24 cellular contexts compared by ENCODE assay signal in the genomic region with DNA sequence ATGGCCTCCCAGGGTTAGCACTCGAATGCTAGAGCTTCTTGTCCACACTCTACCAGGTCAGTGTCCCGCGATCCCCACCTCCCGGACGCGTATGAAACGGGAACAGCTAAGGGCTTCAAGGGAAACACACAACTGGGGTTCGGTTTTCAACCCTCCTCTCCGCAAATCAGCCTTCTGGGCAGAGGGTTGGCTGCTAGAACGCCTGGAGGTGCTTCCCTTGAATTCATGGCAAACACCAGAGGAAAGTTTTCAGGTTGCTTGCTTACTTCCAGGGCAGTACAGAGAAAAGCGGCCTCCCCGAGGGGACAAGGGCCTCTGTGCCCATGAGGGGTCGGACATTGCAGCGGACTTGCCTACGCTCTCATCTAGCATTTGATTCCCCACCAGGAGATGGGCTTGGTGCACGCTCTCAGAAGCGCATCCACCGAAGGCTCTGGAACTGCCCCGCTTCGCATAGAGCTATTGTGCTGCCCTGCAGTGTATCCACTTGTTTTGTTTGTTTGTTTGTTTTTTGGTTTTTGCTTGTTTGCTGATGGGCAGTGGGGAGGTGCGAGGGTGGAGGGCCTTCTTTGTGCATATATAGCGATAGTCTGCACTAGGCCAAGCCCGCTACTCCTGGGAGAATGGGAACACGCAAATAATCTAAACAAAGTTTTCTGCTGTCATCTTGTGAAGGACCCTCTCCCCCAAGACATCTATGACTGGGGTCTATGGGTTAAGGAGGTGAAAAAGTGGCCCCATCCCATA. TPM values are rescaled to one million over a fixed set of nuclear protein-coding genes. Genes with fewer than 3 reads are reported as not detected.
DNase-seq lines count a peak whose midpoint lies in the region; ATAC-seq and TF ChIP-seq lines count a peak whose summit lies in the region.
"Had no signal": no experiment of that assay in that cellular context is flagged by ENCODE, and none has a peak within 500 bp of the region (broad histone marks: within the 10 kb centered on the region; RNA-seq: fewer than 3 reads in every experiment).

No MANE protein-coding gene starts in this region.

- no peak for TF ChIP-seq POLR2A in tibial nerve (IDR thresholded peaks at IDR 0.05)

- no peak overlapping the region for H4K8ac ChIP-seq in neuronal stem cell (ENCODE audit: low read depth, low read length)

- WGBS in neuronal stem cell (ENCODE audit: extremely low coverage in 2 of 2, insufficient read length in 2 of 2, insufficient replicate concordance in 1 of 2), 2 donors: no CpG with 5 or more reads among the region's 24 CpGs
- WGBS in tibial nerve, 2 donors: 30 to 33% methylated on average over 24 of the region's 24 CpGs

- peak overlapping the region; percentile 44 for H2AK5ac ChIP-seq in neuronal stem cell (ENCODE audit: low read depth, low read length)

- H3K27ac Mint-ChIP-seq in GM23338: no peak overlapping the region
- no peak overlapping the region for H3K27ac Mint-ChIP-seq in glutamatergic neuron (ENCODE audit: unreplicated experiment)
- H3K27ac Mint-ChIP-seq: activated T-cell treated with anti-CD3 and anti-CD28 coated beads, Interleukin-2, amount 50 U/mL, for 72 hours; CD4-positive, alpha-beta memory T cell; dendritic cell treated with granulocyte-macrophage colony-stimulating factor and Interleukin-4, amounts not matched to agents 40 ng/mL and 50 ng/mL, for 4 days; T-cell had no signal

- H3K27me3 ChIP-seq in GM23338 (ENCODE audit: insufficient read depth) (peaks cover 100% of the 10 kb centered on the region), HUES6 (ENCODE audit: control insufficient read depth, insufficient read depth, low read length) (peaks cover 99% of the 10 kb centered on the region), neuronal stem cell (ENCODE audit: control insufficient read depth in 3 of 3, insufficient read depth in 3 of 3, low read depth in 1 of 3, low read length in 3 of 3) (peaks cover 17 to 99% (median 83%) of the 10 kb centered on the region in 3 experiments), tibial nerve (peaks cover 5 to 97% of the 10 kb centered on the region in 2 donors)
- H3K27me3 ChIP-seq: MG63 had no signal

- DNase-seq in GM23338 (ENCODE audit: low spot score): peak; percentile 51
- no peak for DNase-seq in glutamatergic neuron
- no peak for DNase-seq in neuronal stem cell (ENCODE audit: low spot score)
- DNase-seq in H4 (ENCODE audit: low spot score): no peak
- no peak for DNase-seq in SIG-M5 treated with dmso at 0.1 percent for 504 hours (lab: John Stamatoyannopoulos, UW; ENCODE audit: unreplicated experiment)
- DNase-seq in tibial nerve (ENCODE audit: low spot score in 2 of 2): no peak
- DNase-seq: activated CD8-positive, alpha-beta T cell treated with anti-CD3 and anti-CD28 coated beads, Interleukin-2, amount 10 ng/mL, durations not matched to agents 7 days and 5 days; CD4-positive, alpha-beta memory T cell; foreskin keratinocyte; MG63; naive thymus-derived CD4-positive, alpha-beta T cell; NCI-H146; NCI-H2171; NCI-H748 treated with DMSO at 0.1 percent for 48 hours; Right ventricle myocardium superior; small intestine; stimulated activated CD4-positive, alpha-beta T cell treated with anti-CD3 and anti-CD28 coated beads, Interleukin-4, amount 100 ng/mL, for 1 hour; T-cell; upper lobe of left lung had no signal

- H3K18ac ChIP-seq in neuronal stem cell (ENCODE audit: low read length): peak overlapping the region; percentile 95

- no peaks in the 10 kb centered on the region for H3K9me2 ChIP-seq in GM23338 (ENCODE audit: insufficient read depth)

- H3K27ac ChIP-seq in GM23338 (ENCODE audit: low read depth): no peak overlapping the region
- no peak overlapping the region for H3K27ac ChIP-seq in HUES6 (ENCODE audit: low read depth, low read length)
- H3K27ac ChIP-seq in neuronal stem cell (replicated peaks; ENCODE audit: low read length): no peak overlapping the region
- H3K27ac ChIP-seq in tibial nerve: no peak overlapping the region
- H3K27ac ChIP-seq: foreskin keratinocyte, prostate gland, upper lobe of left lung had no signal

- H3K4me1 Mint-ChIP-seq in GM23338 (peaks cover 44% of the 10 kb centered on the region), glutamatergic neuron (ENCODE audit: low read depth, unreplicated experiment) (peaks cover 4% of the 10 kb centered on the region)

- no peaks in the 10 kb centered on the region for H3K79me1 ChIP-seq in neuronal stem cell (ENCODE audit: low read depth, low read length)

- H3F3A ChIP-seq in GM23338 (replicated peaks; ENCODE audit: low read depth): peaks cover 22% of the 10 kb centered on the region

- peak overlapping the region; percentile 77 for H2BK5ac ChIP-seq in neuronal stem cell (ENCODE audit: low read length)

- no peak overlapping the region for H3K14ac ChIP-seq in neuronal stem cell (ENCODE audit: low read length)

- H4K20me1 ChIP-seq in GM23338 (replicated peaks; ENCODE audit: insufficient read depth): peaks cover 40% of the 10 kb centered on the region

- peak overlapping the region; percentile 67 for H3K4me3 Mint-ChIP-seq in GM23338
- H3K4me3 Mint-ChIP-seq in glutamatergic neuron (ENCODE audit: unreplicated experiment): peak overlapping the region; percentile 72
- H3K4me3 Mint-ChIP-seq: stimulated activated naive CD8-positive, alpha-beta T cell treated with anti-CD3 and anti-CD28 coated beads, Interleukin-15, Interleukin-2, amounts not matched to agents 100 ng/mL and 50 ng/mL, for 24 hours had no signal

- H3K36me3 ChIP-seq in GM23338 (ENCODE audit: insufficient read depth) (no peaks in the 10 kb centered on the region), HUES6 (ENCODE audit: control insufficient read depth, insufficient read depth, low read length) (no peaks in the 10 kb centered on the region), neuronal stem cell (replicated peaks in 1 of 2; ENCODE audit: control insufficient read depth in 2 of 2, insufficient read depth in 2 of 2, low read length in 2 of 2) (no peaks in the 10 kb centered on the region), tibial nerve (no peaks in the 10 kb centered on the region)
- H3K36me3 ChIP-seq: MG63, prostate gland, upper lobe of left lung had no signal

- H3K27me3 Mint-ChIP-seq in GM23338 (ENCODE audit: insufficient read depth, low read depth, poor library complexity): peaks cover 94% of the 10 kb centered on the region
- peaks cover 48% of the 10 kb centered on the region for H3K27me3 Mint-ChIP-seq in glutamatergic neuron (ENCODE audit: unreplicated experiment)

- no peaks in the 10 kb centered on the region for H3K79me2 ChIP-seq in GM23338 (replicated peaks; ENCODE audit: insufficient read depth)

- H3K4me3 ChIP-seq in GM23338 (peak overlapping the region; percentile 70), HUES6 (ENCODE audit: low read depth, low read length) (peak overlapping the region; percentile 62; the same call in 1 of the 2 replicates), neuronal stem cell (ENCODE audit: low read length in 2 of 2) (no peak overlapping the region), tibial nerve (no peak overlapping the region)
- H3K4me3 ChIP-seq: prostate gland, upper lobe of left lung had no signal

- H3K9ac ChIP-seq in HUES6 (ENCODE audit: low read length): no peak overlapping the region
- no peak overlapping the region for H3K9ac ChIP-seq in neuronal stem cell (ENCODE audit: low read depth, low read length, poor library complexity)

- H2BK120ac ChIP-seq in neuronal stem cell (ENCODE audit: low read depth, low read length): peak overlapping the region; percentile 92

- no peak overlapping the region for H3K4ac ChIP-seq in neuronal stem cell (ENCODE audit: low read length)

- H2BK15ac ChIP-seq in neuronal stem cell (ENCODE audit: low read length): peak overlapping the region; percentile 51

- ATAC-seq in GM23338: no peak
- ATAC-seq: activated CD8-positive, alpha-beta T cell treated with anti-CD3 and anti-CD28 coated beads, Interleukin-2, amount 10 ng/mL, durations not matched to agents 7 days and 5 days; activated T-cell treated with anti-CD3 and anti-CD28 coated beads, Interleukin-2, amount 50 U/mL, for 72 hours; foreskin keratinocyte; naive thymus-derived CD4-positive, alpha-beta T cell; T-cell had no signal

- peak overlapping the region; percentile 91 for H3K4me2 ChIP-seq in GM23338
- peak overlapping the region; percentile 36 for H3K4me2 ChIP-seq in neuronal stem cell (ENCODE audit: insufficient read depth, low read length, poor library complexity, severe bottlenecking)

- no peak overlapping the region for H3K23ac ChIP-seq in neuronal stem cell (ENCODE audit: low read depth, low read length, poor library complexity)

- H3K9me3 ChIP-seq in HUES6 (ENCODE audit: control insufficient read depth, insufficient read depth, low read depth, low read length): no peaks in the 10 kb centered on the region
- H3K9me3 ChIP-seq in neuronal stem cell (replicated peaks in 1 of 2; ENCODE audit: control insufficient read depth in 2 of 2, insufficient read depth in 1 of 2, low read depth in 1 of 2, low read length in 2 of 2): peaks cover 0 to 18% of the 10 kb centered on the region in 2 donors
- H3K9me3 ChIP-seq in tibial nerve: no peaks in the 10 kb centered on the region
- H3K9me3 ChIP-seq: MG63, prostate gland, upper lobe of left lung had no signal

- peak overlapping the region; percentile 82 for H2BK12ac ChIP-seq in neuronal stem cell (ENCODE audit: low read length)

- TF ChIP-seq EP300 in tibial nerve (IDR thresholded peaks at IDR 0.05): no peak

- H3K4me1 ChIP-seq in GM23338 (ENCODE audit: insufficient read depth) (peaks cover 39% of the 10 kb centered on the region), HUES6 (ENCODE audit: control insufficient read depth, insufficient read depth, low read length) (peaks cover 33% of the 10 kb centered on the region), neuronal stem cell (ENCODE audit: control insufficient read depth in 2 of 2, insufficient read depth in 1 of 2, low read depth in 1 of 2, low read length in 2 of 2) (peaks cover 0 to 39% of the 10 kb centered on the region in 2 donors), tibial nerve (peaks cover 0 to 64% (median 28%) of the 10 kb centered on the region in 4 donors)
- H3K4me1 ChIP-seq: foreskin keratinocyte, prostate gland had no signal

- H4K91ac ChIP-seq in neuronal stem cell (ENCODE audit: low read depth, low read length, poor library complexity): no peak overlapping the region

- no peaks in the 10 kb centered on the region for H3K36me3 Mint-ChIP-seq in GM23338 (ENCODE audit: low read depth)
- peaks cover 5% of the 10 kb centered on the region for H3K36me3 Mint-ChIP-seq in glutamatergic neuron (ENCODE audit: unreplicated experiment)
- H3K36me3 Mint-ChIP-seq: CD4-positive, alpha-beta memory T cell; T-cell had no signal

- no peak overlapping the region for H2AFZ ChIP-seq in GM23338
- H2AFZ ChIP-seq in neuronal stem cell (ENCODE audit: low read length): no peak overlapping the region

- H3K9me3 Mint-ChIP-seq in GM23338 (no peaks in the 10 kb centered on the region; the same call in 2 of the 3 replicates), glutamatergic neuron (ENCODE audit: unreplicated experiment) (peaks cover 13% of the 10 kb centered on the region)
- H3K9me3 Mint-ChIP-seq: activated T-cell treated with anti-CD3 and anti-CD28 coated beads, Interleukin-2, amount 50 U/mL, for 72 hours; dendritic cell treated with granulocyte-macrophage colony-stimulating factor and Interleukin-4, amounts not matched to agents 40 ng/mL and 50 ng/mL, for 4 days; T-cell had no signal

- TF ChIP-seq CTCF in GM23338 (conservative IDR thresholded peaks at IDR 0.05; ENCODE audit: low read depth in 2 of 2) (0 out of 4 replicates have a peak, but pooled peaks of 1 of the 2 experiments have one; percentile 14), glutamatergic neuron (IDR thresholded peaks at IDR 0.05; ENCODE audit: partially characterized antibody, unreplicated experiment) (no peak), tibial nerve (IDR thresholded peaks at IDR 0.05) (no peak)

RNA-seq across cellular contexts. Expression of gene DMRT3, which starts 1.3 kb away (rescaled TPM):
- total RNA-seq in GM23338 (2014; rRNA removed; shearing (Covaris generic)): not detected in 2 replicates
- not detected in 2 replicates for polyA plus RNA-seq in GM23338 (2016; fragmentation: Nextera tagmentation; extraction: Ambion mirVana)
- total RNA-seq in glutamatergic neuron (ENCODE audit: unreplicated experiment) (1.7 TPM), tibial nerve (under 1 TPM; 0.22 to 0.42 (median 0.35) TPM)
- polyA plus RNA-seq in neuronal stem cell (2013, experiment 1 of 2): 0.91 TPM
- polyA plus RNA-seq in neuronal stem cell (2013, experiment 2 of 2): 0.75 TPM
- not detected in 2 replicates for total RNA-seq in H4 (2014; rRNA removed; shearing (Covaris generic))
- total RNA-seq: activated CD8-positive, alpha-beta T cell treated with anti-CD3 and anti-CD28 coated beads, Interleukin-2, amount 10 ng/mL, durations not matched to agents 7 days and 5 days; activated T-cell treated with anti-CD3 and anti-CD28 coated beads, Interleukin-2, amount 50 U/mL, for 72 hours; CD4-positive, alpha-beta memory T cell; foreskin keratinocyte; naive thymus-derived CD4-positive, alpha-beta T cell; Right ventricle myocardium superior; T-cell had no signal
- polyA plus RNA-seq: CD4-positive, alpha-beta memory T cell; foreskin keratinocyte; naive thymus-derived CD4-positive, alpha-beta T cell; small intestine had no signal

Comparison
In these comparisons a context has a peak if more than half of its experiments do, and no peak if none do; other contexts are left out.
1. H3K4me3 ChIP-seq: peak in GM23338 (single experiment) and HUES6 (single experiment); none in neuronal stem cell (0 of 2) and tibial nerve (0 of 4).